Comparison of ENCODE assay signal across 8 cellular contexts in genomic region chr3:87350367-87351199, GRCh38.
A peak's percentile ranks its signal among the peaks of the same experiment; 100 is the strongest.
DNase-seq lines count a peak whose midpoint lies in the region; ATAC-seq, FAIRE-seq and TF ChIP-seq lines count a peak whose summit lies in the region.

No MANE protein-coding gene starts in this region.

- H3K36me3 Mint-ChIP-seq in activated CD4-positive, alpha-beta T cell treated with anti-CD3 and anti-CD28 coated beads, Interleukin-2, amount 10 ng/mL, durations not matched to agents 24 days and 14 days (ENCODE audit: low read depth): no peaks in the 10 kb centered on the region

- no peak overlapping the region for H3K4me3 ChIP-seq in bronchial epithelial cell (ENCODE audit: low read depth, low read length)
- H3K4me3 ChIP-seq in kidney epithelial cell (ENCODE audit: low read depth, low read length): no peak overlapping the region
- H3K4me3 ChIP-seq in tibial artery: no peak overlapping the region

- no peaks in the 10 kb centered on the region for H3K4me1 Mint-ChIP-seq in activated CD4-positive, alpha-beta T cell treated with anti-CD3 and anti-CD28 coated beads, Interleukin-2, amount 10 ng/mL, durations not matched to agents 24 days and 14 days

- H3K9me3 Mint-ChIP-seq in activated CD4-positive, alpha-beta T cell treated with anti-CD3 and anti-CD28 coated beads, Interleukin-2, amount 10 ng/mL, durations not matched to agents 24 days and 14 days: no peaks in the 10 kb centered on the region

- H3K36me3 ChIP-seq in bronchial epithelial cell (ENCODE audit: control insufficient read depth, insufficient read depth, low read length): no peaks in the 10 kb centered on the region
- no peaks in the 10 kb centered on the region for H3K36me3 ChIP-seq in kidney epithelial cell (ENCODE audit: control insufficient read depth, insufficient read depth, low read length)
- H3K36me3 ChIP-seq in tibial artery: no peaks in the 10 kb centered on the region

- TF ChIP-seq CTCF in bronchial epithelial cell (IDR thresholded peaks at IDR 0.05; ENCODE audit: insufficient read depth, low read length, severe bottlenecking) (peak; percentile 69), kidney epithelial cell (IDR thresholded peaks at IDR 0.05; ENCODE audit: insufficient read depth, low read length, poor library complexity, severe bottlenecking) (peak; percentile 85), tibial artery (IDR thresholded peaks at IDR 0.05) (peak; percentile 64 to 87)

- no peak overlapping the region for H3K27ac Mint-ChIP-seq in activated CD4-positive, alpha-beta T cell treated with anti-CD3 and anti-CD28 coated beads, Interleukin-2, amount 10 ng/mL, durations not matched to agents 24 days and 14 days

- peak; percentile 74 for DNase-seq in activated CD4-positive, alpha-beta T cell treated with anti-CD3 and anti-CD28 coated beads, Interleukin-2, amount 10 ng/mL, durations not matched to agents 24 days and 14 days
- no peak for DNase-seq in activated CD4-positive, alpha-beta T cell treated with anti-CD3 and anti-CD28 coated beads, Interleukin-2, amount 50 U/mL, for 4 hours
- DNase-seq in NOMO-1 (lab: John Stamatoyannopoulos, UW; ENCODE audit: unreplicated experiment in 2 of 2): peak; percentile 8 to 64
- DNase-seq in bronchial epithelial cell (ENCODE audit: low read depth): peak; percentile 59
- DNase-seq in kidney epithelial cell (ENCODE audit: low read depth): no peak
- no peak for DNase-seq in tibial artery

- no peaks in the 10 kb centered on the region for H3K4me1 ChIP-seq in tibial artery

- no peaks in the 10 kb centered on the region for H3K9me3 ChIP-seq in tibial artery

- peaks cover 11% of the 10 kb centered on the region for H3K27me3 Mint-ChIP-seq in activated CD4-positive, alpha-beta T cell treated with anti-CD3 and anti-CD28 coated beads, Interleukin-2, amount 10 ng/mL, durations not matched to agents 24 days and 14 days

- H3K27me3 ChIP-seq in bronchial epithelial cell (ENCODE audit: control insufficient read depth, insufficient read depth, low read length): no peaks in the 10 kb centered on the region
- no peaks in the 10 kb centered on the region for H3K27me3 ChIP-seq in kidney epithelial cell (ENCODE audit: control insufficient read depth, insufficient read depth, low read length)
- H3K27me3 ChIP-seq in tibial artery: no peaks in the 10 kb centered on the region

- intact Hi-C loops in activated CD4-positive, alpha-beta T cell treated with anti-CD3 and anti-CD28 coated beads, Interleukin-2, amount 10 ng/mL, durations not matched to agents 24 days and 14 days (cut with micrococcal nuclease): loop anchor here (2.0 to 10.0 kb wide), 6 partner anchors 52 to 827 kb away; no protein-coding TSS in a partner anchor
- intact Hi-C loops in tibial artery (cut with DNase I; ENCODE audit: low total_unique reads): no loop called here

- ATAC-seq in GM19438 (IDR thresholded peaks at IDR 0.05; ENCODE audit: low read depth, unreplicated experiment) (peak; percentile 97), HG03280 (IDR thresholded peaks at IDR 0.05; ENCODE audit: unreplicated experiment) (peak; percentile 97)

- H3K4me3 Mint-ChIP-seq in activated CD4-positive, alpha-beta T cell treated with anti-CD3 and anti-CD28 coated beads, Interleukin-2, amount 10 ng/mL, durations not matched to agents 24 days and 14 days: no peak overlapping the region

- no peak for FAIRE-seq in bronchial epithelial cell (lab: Jason Lieb, UNC)

- H3K27ac ChIP-seq in tibial artery: no peak overlapping the region

Comparison
In these comparisons a context has a peak if more than half of its experiments do, and no peak if none do; other contexts are left out.
1. DNase-seq: peak in activated CD4-positive, alpha-beta T cell treated with anti-CD3 and anti-CD28 coated beads, Interleukin-2, amount 10 ng/mL, durations not matched to agents 24 days and 14 days (single experiment), NOMO-1 (2 of 2) and bronchial epithelial cell (single experiment); none in activated CD4-positive, alpha-beta T cell treated with anti-CD3 and anti-CD28 coated beads, Interleukin-2, amount 50 U/mL, for 4 hours (0 of 2), kidney epithelial cell (single experiment) and tibial artery (0 of 2).
2. Peak in every context shown above with its lines, with median percentiles within 50 percentile points of each other: CTCF ChIP-seq.